ENCODE assay signal across 8 cellular contexts in the genomic region with DNA sequence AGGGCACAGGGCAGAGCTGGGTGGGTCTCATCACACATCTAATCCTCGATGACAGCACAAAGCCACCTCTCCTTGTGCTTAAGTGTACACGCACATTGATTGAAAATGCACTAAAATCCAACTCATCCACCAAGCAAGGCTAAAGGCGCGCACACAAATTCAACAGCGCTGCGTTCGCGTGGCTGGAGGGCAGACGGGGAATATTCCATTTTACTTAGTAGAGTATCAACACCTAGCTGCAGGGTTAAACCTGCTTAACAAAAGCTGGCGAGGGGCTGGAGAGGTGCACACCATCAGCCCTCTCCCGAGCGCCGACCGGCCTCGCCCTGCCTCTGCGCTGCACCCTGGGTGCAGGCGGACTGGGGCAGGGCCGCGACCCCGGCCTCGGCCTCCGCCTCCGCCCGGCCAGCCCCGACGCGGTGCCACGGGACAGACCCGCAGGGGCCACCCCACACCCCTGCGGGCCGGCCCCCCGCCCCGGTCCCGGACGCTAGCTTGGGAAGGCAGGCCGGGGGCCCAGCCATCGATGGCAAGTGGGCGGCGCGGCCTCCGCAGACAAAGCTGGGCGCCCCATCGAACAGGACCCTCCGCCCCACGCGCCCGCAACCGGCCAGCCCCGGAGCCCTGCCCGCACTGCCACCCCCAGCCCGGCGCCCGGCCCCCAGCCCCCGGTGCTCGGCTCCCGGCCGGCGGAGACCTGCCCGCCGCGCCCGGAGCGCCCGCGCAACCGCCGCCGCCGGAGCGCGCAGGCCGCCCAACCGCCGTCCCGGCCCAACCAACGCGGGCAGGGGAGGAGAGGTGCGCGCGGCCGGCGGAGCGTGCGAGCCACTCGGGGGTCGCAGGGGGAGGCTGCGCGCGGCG. TPM values are rescaled to one million over a fixed set of nuclear protein-coding genes. Genes with fewer than 3 reads are reported as not detected.
DNase-seq lines count a peak whose midpoint lies in the region; ATAC-seq and TF ChIP-seq lines count a peak whose summit lies in the region.

No MANE protein-coding gene starts in this region.

- peaks cover 3% of the 10 kb centered on the region; the same call in 1 of the 2 replicates for H3K36me3 ChIP-seq in DND-41 (ENCODE audit: insufficient read depth, low read length)

- peak overlapping the region; percentile 88 for H3K4me2 ChIP-seq in DND-41 (ENCODE audit: insufficient read depth, low read length)

- intact Hi-C loops in left colon (cut with DNase I, micrococcal nuclease) = loop anchor here in 1 of 2 donors (10.0 kb wide), 1 partner anchor 73 kb away; no protein-coding TSS in a partner anchor

- no peaks in the 10 kb centered on the region for H3K9me3 Mint-ChIP-seq in T-helper 2 cell treated with Interferon-gamma antibody and Interleukin-4, amounts not matched to agents 5 μg/mL and 100 μg/mL, for 36 hours
- H3K9me3 Mint-ChIP-seq in chondrocyte (ENCODE audit: low read depth) = no peaks in the 10 kb centered on the region

- H2AFZ ChIP-seq in DND-41 (ENCODE audit: low read depth, low read length) = peak overlapping the region; percentile 73

- H3K4me3 ChIP-seq in DND-41 (ENCODE audit: low read depth in 1 of 2, low read length in 2 of 2) = peak overlapping the region; percentile 72 to 76

- peak overlapping the region; percentile 95 for H3K27ac Mint-ChIP-seq in T-helper 2 cell treated with Interferon-gamma antibody and Interleukin-4, amounts not matched to agents 5 μg/mL and 100 μg/mL, for 36 hours
- H3K27ac Mint-ChIP-seq in chondrocyte (ENCODE audit: unreplicated experiment) = peak overlapping the region; percentile 95

- H3K9me3 ChIP-seq in DND-41 (ENCODE audit: insufficient read depth, low read length, severe bottlenecking) = no peaks in the 10 kb centered on the region

- no peaks in the 10 kb centered on the region for H3K27me3 Mint-ChIP-seq in T-helper 2 cell treated with Interferon-gamma antibody and Interleukin-4, amounts not matched to agents 5 μg/mL and 100 μg/mL, for 36 hours (ENCODE audit: low read depth)
- no peaks in the 10 kb centered on the region for H3K27me3 Mint-ChIP-seq in chondrocyte (ENCODE audit: low read depth)

- TF ChIP-seq CTCF in DND-41 (IDR thresholded peaks at IDR 0.05; ENCODE audit: borderline replicate concordance, extremely low read depth, low read length, poor library complexity, severe bottlenecking) (no peak), chondrocyte (IDR thresholded peaks at IDR 0.05) (no peak)

- H3K79me2 ChIP-seq in DND-41 (ENCODE audit: insufficient read depth, low read length) = peaks cover 52% of the 10 kb centered on the region

- DNase-seq in DND-41 (peak; percentile 47), HT-29 (ENCODE audit: low spot score) (peak; percentile 66), chondrocyte (ENCODE audit: low spot score) (no peak), left colon (peak in 1 of 2 donors; percentile 61), SKM-1 (lab: John Stamatoyannopoulos, UW; ENCODE audit: unreplicated experiment) (no peak)
- no peak for DNase-seq in T-helper 2 cell treated with Interferon-gamma antibody and Interleukin-4, amounts not matched to agents 5 μg/mL and 100 μg/mL, for 36 hours (ENCODE audit: low spot score)
- DNase-seq in stimulated activated CD4-positive, alpha-beta T cell treated with anti-CD3 and anti-CD28 coated beads, Interleukin-2, amount 100 ng/mL, for 4 hours (ENCODE audit: low read depth) = peak; percentile 3

- ATAC-seq in DND-41 (ENCODE audit: insufficient read depth, low read depth) (no peak), GM21390 (IDR thresholded peaks at IDR 0.05; ENCODE audit: unreplicated experiment) (peak; percentile 33), left colon (peak; percentile 22)

- H3K36me3 Mint-ChIP-seq in T-helper 2 cell treated with Interferon-gamma antibody and Interleukin-4, amounts not matched to agents 5 μg/mL and 100 μg/mL, for 36 hours (ENCODE audit: low read depth) = peaks cover 17% of the 10 kb centered on the region
- H3K36me3 Mint-ChIP-seq in chondrocyte (ENCODE audit: low read depth) = peaks cover 2% of the 10 kb centered on the region

- H3K4me3 Mint-ChIP-seq in T-helper 2 cell treated with Interferon-gamma antibody and Interleukin-4, amounts not matched to agents 5 μg/mL and 100 μg/mL, for 36 hours = peak overlapping the region; percentile 95
- H3K4me3 Mint-ChIP-seq in chondrocyte (ENCODE audit: unreplicated experiment) = peak overlapping the region; percentile 82

- peaks cover 25% of the 10 kb centered on the region for H3K4me1 ChIP-seq in DND-41 (ENCODE audit: insufficient read depth, low read length)

- peak overlapping the region; percentile 87 for H3K27ac ChIP-seq in DND-41 (ENCODE audit: low read length)

- H3K4me1 Mint-ChIP-seq in T-helper 2 cell treated with Interferon-gamma antibody and Interleukin-4, amounts not matched to agents 5 μg/mL and 100 μg/mL, for 36 hours (ENCODE audit: low read depth) = peaks cover 23% of the 10 kb centered on the region
- H3K4me1 Mint-ChIP-seq in chondrocyte (ENCODE audit: low read depth) = peaks cover 31% of the 10 kb centered on the region

- no peaks in the 10 kb centered on the region for H3K27me3 ChIP-seq in DND-41 (ENCODE audit: insufficient read depth, low read length, poor library complexity)

- H3K9ac ChIP-seq in DND-41 (ENCODE audit: low read depth, low read length) = peak overlapping the region; percentile 93

- H4K20me1 ChIP-seq in DND-41 (ENCODE audit: insufficient read depth, low read length) = peaks cover 7% of the 10 kb centered on the region; the same call in 1 of the 2 replicates

RNA-seq across cellular contexts. Expression of gene PRDM10, which starts 0.9 kb away (rescaled TPM):
- 10.4 and 17.7 TPM in 2 replicates for total RNA-seq in HT-29 (2014; rRNA removed; shearing (Covaris generic))
- total RNA-seq in chondrocyte (7.6 to 13.1 TPM (median 8.2 TPM) in 3 replicates), left colon (10 to 100 TPM; 11.8 to 12.1 TPM)

Comparison
In these comparisons a context has a peak if more than half of its experiments do, and no peak if none do; other contexts are left out.
1. DNase-seq: peak in DND-41 (single experiment), HT-29 (single experiment) and stimulated activated CD4-positive, alpha-beta T cell treated with anti-CD3 and anti-CD28 coated beads, Interleukin-2, amount 100 ng/mL, for 4 hours (single experiment); none in T-helper 2 cell treated with Interferon-gamma antibody and Interleukin-4, amounts not matched to agents 5 μg/mL and 100 μg/mL, for 36 hours (single experiment), chondrocyte (single experiment) and SKM-1 (single experiment).